Comparison of ENCODE assay signal across 11 cellular contexts in the genomic region with DNA sequence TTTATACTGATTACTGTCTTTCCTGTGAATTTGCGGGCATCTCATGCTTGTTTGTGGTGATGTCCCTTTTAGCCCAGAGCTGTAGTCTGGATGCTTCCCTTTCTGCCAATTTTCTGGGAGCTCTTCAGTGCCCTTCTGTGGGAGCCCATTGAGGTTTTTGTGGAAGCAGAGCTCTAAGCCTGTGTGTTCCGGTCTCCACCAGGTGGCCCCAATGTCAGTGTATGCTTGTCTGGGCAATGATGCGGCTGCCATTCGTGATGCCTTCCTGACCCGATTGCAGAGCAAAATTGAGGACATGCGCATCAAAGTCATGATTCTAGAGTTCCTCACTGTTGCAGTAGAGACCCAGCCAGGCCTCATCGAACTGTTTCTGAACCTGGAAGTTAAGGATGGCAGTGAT. TPM values are rescaled to one million over a fixed set of nuclear protein-coding genes. Genes with fewer than 3 reads are reported as not detected.
DNase-seq lines count a peak whose midpoint lies in the region; ATAC-seq and TF ChIP-seq lines count a peak whose summit lies in the region.
"Had no signal": no experiment of that assay in that cellular context is flagged by ENCODE, and none has a peak within 500 bp of the region (broad histone marks: within the 10 kb centered on the region; RNA-seq: fewer than 3 reads in every experiment).

No MANE protein-coding gene starts in this region.

- WGBS in heart left ventricle, 4 donors, result 70 to 80% (median 78%) methylated on average over 6 to 7 of the region's 7 CpGs

- peaks cover 88% of the 10 kb centered on the region for H3K36me3 Mint-ChIP-seq in activated T-cell treated with anti-CD3 and anti-CD28 coated beads, Interleukin-2, amount 50 U/mL, for 24 hours (ENCODE audit: low read depth)

- H3K4me3 Mint-ChIP-seq in activated T-cell treated with anti-CD3 and anti-CD28 coated beads, Interleukin-2, amount 50 U/mL, for 24 hours, result no peak overlapping the region

- TF ChIP-seq POLR2A in heart left ventricle (IDR thresholded peaks at IDR 0.05), result no peak

- no peaks in the 10 kb centered on the region for H3K9me3 Mint-ChIP-seq in activated T-cell treated with anti-CD3 and anti-CD28 coated beads, Interleukin-2, amount 50 U/mL, for 24 hours

- no peak overlapping the region for H3K27ac ChIP-seq in left ventricle myocardium inferior (replicated peaks)
- H3K27ac ChIP-seq in heart left ventricle, result no peak overlapping the region
- no peak overlapping the region for H3K27ac ChIP-seq in upper lobe of right lung

- H3K9me3 ChIP-seq in left ventricle myocardium inferior (replicated peaks) (no peaks in the 10 kb centered on the region), heart left ventricle (no peaks in the 10 kb centered on the region), upper lobe of right lung (no peaks in the 10 kb centered on the region)
- H3K9me3 ChIP-seq: BLaER1 treated with 17β-estradiol and CSF1 and Interleukin-3, amounts not matched to agents 10 nM and 100 nM had no signal

- intact Hi-C loops in left ventricle myocardium inferior (cut with micrococcal nuclease), result no loop called here
- intact Hi-C loops in heart left ventricle (cut with DNase I), result no loop called here
- intact Hi-C loops in upper lobe of right lung (cut with DNase I), result no loop called here

- H3K4me1 Mint-ChIP-seq in activated T-cell treated with anti-CD3 and anti-CD28 coated beads, Interleukin-2, amount 50 U/mL, for 24 hours (ENCODE audit: low read depth), result peaks cover 14% of the 10 kb centered on the region

- peaks cover 5% of the 10 kb centered on the region for H3K4me1 ChIP-seq in left ventricle myocardium inferior
- H3K4me1 ChIP-seq in heart left ventricle, result peaks cover 0 to 4% (median 0%) of the 10 kb centered on the region in 12 donors
- H3K4me1 ChIP-seq in upper lobe of right lung, result no peaks in the 10 kb centered on the region

- no peak for DNase-seq in left ventricle myocardium inferior
- no peak for DNase-seq in heart left ventricle
- no peak for DNase-seq in astrocyte of the spinal cord (ENCODE audit: low read depth, low spot score)
- DNase-seq in inferior parietal cortex (ENCODE audit: extremely low spot score), result peak; percentile 64
- DNase-seq in upper lobe of right lung, result no peak
- no peak for DNase-seq in activated T-cell treated with anti-CD3 and anti-CD28 coated beads, Interleukin-2, amount 50 U/mL, for 24 hours
- DNase-seq: activated naive CD4-positive, alpha-beta T cell treated with Interleukin-2 at 50 U/mL for 16 hours had no signal

- H3K27me3 ChIP-seq in left ventricle myocardium inferior (ENCODE audit: low read depth), result no peaks in the 10 kb centered on the region
- no peaks in the 10 kb centered on the region for H3K27me3 ChIP-seq in heart left ventricle
- H3K27me3 ChIP-seq in upper lobe of right lung, result no peaks in the 10 kb centered on the region
- H3K27me3 ChIP-seq: BLaER1 treated with 17β-estradiol and CSF1 and Interleukin-3, amounts not matched to agents 10 nM and 100 nM had no signal

- TF ChIP-seq CTCF in left ventricle myocardium inferior (IDR thresholded peaks at IDR 0.05; ENCODE audit: borderline replicate concordance) (peak; percentile 36), heart left ventricle (IDR thresholded peaks at IDR 0.05) (peak in 3 of 12 donors; percentile 9 to 18 (median 15)), astrocyte of the spinal cord (IDR thresholded peaks at IDR 0.05; ENCODE audit: low read depth, low read length) (peak; percentile 39), upper lobe of right lung (IDR thresholded peaks at IDR 0.05) (no peak)

- H3K36me3 ChIP-seq in left ventricle myocardium inferior, result peaks cover 98% of the 10 kb centered on the region
- peaks cover 0 to 100% (median 97%) of the 10 kb centered on the region in 9 donors for H3K36me3 ChIP-seq in heart left ventricle
- peaks cover 95% of the 10 kb centered on the region for H3K36me3 ChIP-seq in upper lobe of right lung

- H3K4me3 ChIP-seq in left ventricle myocardium inferior (no peak overlapping the region), heart left ventricle (no peak overlapping the region), astrocyte of the spinal cord (ENCODE audit: low read depth, low read length) (no peak overlapping the region), upper lobe of right lung (no peak overlapping the region)
- H3K4me3 ChIP-seq: BLaER1 treated with 17β-estradiol and CSF1 and Interleukin-3, amounts not matched to agents 10 nM and 100 nM had no signal

- H3K27me3 Mint-ChIP-seq in activated T-cell treated with anti-CD3 and anti-CD28 coated beads, Interleukin-2, amount 50 U/mL, for 24 hours, result no peaks in the 10 kb centered on the region

- no peak for ATAC-seq in heart left ventricle
- ATAC-seq in upper lobe of right lung, result peak; percentile 43
- no peak for ATAC-seq in HG02798 (IDR thresholded peaks at IDR 0.05; ENCODE audit: poor library complexity, unreplicated experiment)
- no peak for ATAC-seq in HG02610 (IDR thresholded peaks at IDR 0.05; ENCODE audit: unreplicated experiment)
- ATAC-seq: sciatic nerve had no signal

- in situ Hi-C loops in astrocyte of the spinal cord (cut with HindIII; ENCODE audit: low sequenced_read_pairs), result no loop called here

- no peak overlapping the region for H3K27ac Mint-ChIP-seq in activated T-cell treated with anti-CD3 and anti-CD28 coated beads, Interleukin-2, amount 50 U/mL, for 24 hours

RNA-seq across cellular contexts. Expression of a gene that starts 35.1 kb away (rescaled TPM):
- total RNA-seq in left ventricle myocardium inferior (33.9 TPM), heart left ventricle (10 to 100 TPM; 27.3 to 42.7 (median 36.5) TPM), upper lobe of right lung (88.4 TPM)
- polyA plus RNA-seq in heart left ventricle, result 10 to 100 TPM; 29.5 to 33.6 TPM

RNA-seq across cellular contexts. Expression of a gene that starts 43.4 kb away (rescaled TPM):
- total RNA-seq in left ventricle myocardium inferior, result 35.6 TPM
- total RNA-seq in heart left ventricle, result 10 to 100 TPM; 29.2 to 49.5 (median 31.6) TPM
- polyA plus RNA-seq in heart left ventricle, result 10 to 100 TPM; 27.7 to 61.3 TPM
- 20.7 TPM for total RNA-seq in upper lobe of right lung

RNA-seq across cellular contexts. Expression of a gene that starts 45.5 kb away (rescaled TPM):
- total RNA-seq in left ventricle myocardium inferior (15.9 TPM), heart left ventricle (10 to 100 TPM; 15.1 to 30.4 (median 22.6) TPM), upper lobe of right lung (49.6 TPM)
- 10 to 100 TPM; 10.6 to 35.1 TPM for polyA plus RNA-seq in heart left ventricle

RNA-seq across cellular contexts. Expression of a gene that starts 45.6 kb away (rescaled TPM):
- 8.4 TPM for total RNA-seq in left ventricle myocardium inferior
- 10 to 100 TPM in 6 of 9 donors, 1 to 10 TPM in 3; 8.2 to 14.8 (median 10.6) TPM for total RNA-seq in heart left ventricle
- polyA plus RNA-seq in heart left ventricle, result 10 to 100 TPM in 1 of 2 donors, 1 to 10 TPM in 1; 7.8 to 15.6 TPM
- 15.5 TPM for total RNA-seq in upper lobe of right lung
